Comparison of ENCODE assay signal across 1 cellular context in genomic region chr12:58920102-58920955, GRCh38.
TF ChIP-seq lines count a peak whose summit lies in the region.

TSS of gene LRIG3 (minus strand) at chr12:58920504. CDS start at chr12:58920235, 269 bp downstream.

TF ChIP-seq in HEK293, 187 proteins besides CTCF, POLR2A, EP300 and RAD21 (continued from another document and continues in another):
- TF ChIP-seq REST (tag by site-specific recombination; IDR thresholded peaks at IDR 0.05) (no peak), KLF1 (tag by site-specific recombination; IDR thresholded peaks at IDR 0.05) (no peak; the same call in 1 of the 2 replicates), ZNF184 (tag by site-specific recombination; IDR thresholded peaks at IDR 0.05) (0 out of 2 replicates have a peak, but pooled peaks have one; percentile 25), ZNF366 (tag by site-specific recombination; conservative IDR thresholded peaks at IDR 0.05) (peak; percentile 58), ZNF707 (tag by site-specific recombination; IDR thresholded peaks at IDR 0.05) (no peak), SP7 (tag by site-specific recombination; IDR thresholded peaks at IDR 0.05) (peak; percentile 65), ZNF211 (tag by site-specific recombination; IDR thresholded peaks at IDR 0.05; ENCODE audit: low read depth) (no peak), OSR2 (tag by site-specific recombination; IDR thresholded peaks at IDR 0.05) (peak; percentile 15; the same call in 1 of the 2 replicates), ZNF473 (tag by site-specific recombination; IDR thresholded peaks at IDR 0.05) (no peak), ZNF175 (tag by site-specific recombination; IDR thresholded peaks at IDR 0.05) (no peak), ZNF624 (tag by site-specific recombination; IDR thresholded peaks at IDR 0.05) (no peak), SETDB1 (IDR thresholded peaks at IDR 0.05; ENCODE audit: insufficient read length, low read length) (no peak), ZNF580 (tag by site-specific recombination; IDR thresholded peaks at IDR 0.05) (0 out of 2 replicates have a peak, but pooled peaks have one; percentile 44), ZNF132 (tag by site-specific recombination; IDR thresholded peaks at IDR 0.05; ENCODE audit: borderline replicate concordance) (no peak), ZNF621 (tag by site-specific recombination; IDR thresholded peaks at IDR 0.05) (no peak), BCL11B (tag by site-specific recombination; IDR thresholded peaks at IDR 0.05; ENCODE audit: low read depth) (no peak), ZNF747 (tag by site-specific recombination; IDR thresholded peaks at IDR 0.05) (no peak), ZNF585B (tag by site-specific recombination; IDR thresholded peaks at IDR 0.05) (no peak), ZNF140 (tag by site-specific recombination; IDR thresholded peaks at IDR 0.05) (no peak), ZNF488 (tag by site-specific recombination; IDR thresholded peaks at IDR 0.05) (no peak), KLF17 (tag by site-specific recombination; IDR thresholded peaks at IDR 0.05) (peak; percentile 67), ZNF394 (tag by site-specific recombination; IDR thresholded peaks at IDR 0.05; ENCODE audit: borderline replicate concordance) (peak; percentile 93), ZSCAN30 (tag by site-specific recombination; IDR thresholded peaks at IDR 0.05) (peak; percentile 92), ZNF37A (tag by site-specific recombination; IDR thresholded peaks at IDR 0.05) (no peak), ZNF837 (tag by site-specific recombination; IDR thresholded peaks at IDR 0.05) (no peak), ZNF843 (tag by site-specific recombination; IDR thresholded peaks at IDR 0.05) (0 out of 2 replicates have a peak, but pooled peaks have one; percentile 41), REPIN1 (tag by site-specific recombination; IDR thresholded peaks at IDR 0.05; ENCODE audit: low read depth) (no peak), ZNF777 (tag by site-specific recombination; IDR thresholded peaks at IDR 0.05; ENCODE audit: borderline replicate concordance) (no peak), PRDM2 (tag by site-specific recombination; IDR thresholded peaks at IDR 0.05; ENCODE audit: borderline replicate concordance) (no peak), ZNF223 (tag by site-specific recombination; IDR thresholded peaks at IDR 0.05) (no peak), ZFP3 (tag by site-specific recombination; IDR thresholded peaks at IDR 0.05; ENCODE audit: low read depth) (no peak), ZNF555 (tag by site-specific recombination; conservative IDR thresholded peaks at IDR 0.05) (no peak), KLF7 (tag by site-specific recombination; IDR thresholded peaks at IDR 0.05; ENCODE audit: borderline replicate concordance) (no peak; the same call in 1 of the 2 replicates), TRIM28 (IDR thresholded peaks at IDR 0.05; ENCODE audit: borderline replicate concordance, low read length) (peak; percentile 12; the same call in 1 of the 2 replicates), ZNF24 (tag by site-specific recombination; IDR thresholded peaks at IDR 0.05) (no peak; the same call in 1 of the 2 replicates), ZNF2 (tag by site-specific recombination; IDR thresholded peaks at IDR 0.05) (no peak), PRDM4 (tag by site-specific recombination; IDR thresholded peaks at IDR 0.05) (peak; percentile 65), ZNF501 (tag by site-specific recombination; IDR thresholded peaks at IDR 0.05) (peak; percentile 57; the same call in 1 of the 2 replicates), ELK4 (IDR thresholded peaks at IDR 0.05; ENCODE audit: borderline replicate concordance, low read depth, low read length) (no peak), ZNF558 (tag by site-specific recombination; IDR thresholded peaks at IDR 0.05) (no peak), ZNF26 (tag by site-specific recombination; IDR thresholded peaks at IDR 0.05) (no peak), KLF10 (tag by site-specific recombination; IDR thresholded peaks at IDR 0.05) (peak; percentile 79; the same call in 1 of the 2 replicates), ZBTB6 (tag by site-specific recombination; IDR thresholded peaks at IDR 0.05) (no peak), ZNF596 (tag by site-specific recombination; IDR thresholded peaks at IDR 0.05) (no peak), ZNF324 (tag by site-specific recombination; IDR thresholded peaks at IDR 0.05) (no peak; the same call in 1 of the 2 replicates)
